In genomic region chr6:47471911-47472310, GRCh38 we compare ENCODE assay signal across 21 cellular contexts.
"Had no signal": no experiment of that assay in that cellular context is flagged by ENCODE, and none has a peak within 500 bp of the region (broad histone marks: within the 10 kb centered on the region; RNA-seq: fewer than 3 reads in every experiment).

No MANE protein-coding gene starts in this region.

- DNase-seq: colonic mucosa; dermis blood vessel endothelial cell; dorsolateral prefrontal cortex; effector CD4-positive, alpha-beta T cell; effector memory CD4-positive, alpha-beta T cell; foreskin keratinocyte; gastrocnemius medialis; glutamatergic neuron; head of caudate nucleus; heart right ventricle; hippocampal formation; left cardiac atrium; left lung; left ventricle myocardium superior; lower lobe of right lung; mesendoderm; mucosa of descending colon had no signal

- H3K4me1 ChIP-seq: colonic mucosa, foreskin keratinocyte, left lung had no signal

- H3K4me3 ChIP-seq: colonic mucosa, dorsolateral prefrontal cortex, esophagus muscularis mucosa, gastrocnemius medialis, heart right ventricle, left lung, lower lobe of right lung, mucosa of descending colon had no signal

- FAIRE-seq: endothelial cell of umbilical vein, islet of Langerhans, keratinocyte had no signal

- ATAC-seq: foreskin keratinocyte, gastrocnemius medialis, heart right ventricle, left cardiac atrium, left lung, left ventricle myocardium superior, lower lobe of right lung, mucosa of descending colon had no signal

- H3K27ac ChIP-seq: colonic mucosa, dorsolateral prefrontal cortex, esophagus muscularis mucosa, foreskin keratinocyte, gastrocnemius medialis, heart right ventricle, left lung, lower lobe of right lung had no signal

- H3K27me3 ChIP-seq: colonic mucosa, dorsolateral prefrontal cortex, esophagus muscularis mucosa, foreskin keratinocyte, gastrocnemius medialis, heart right ventricle, left lung had no signal

- H3K36me3 ChIP-seq: colonic mucosa, esophagus muscularis mucosa, gastrocnemius medialis, heart right ventricle, left lung, lower lobe of right lung had no signal

- H3K9me3 ChIP-seq: colonic mucosa, esophagus muscularis mucosa, gastrocnemius medialis, left lung, lower lobe of right lung, mucosa of descending colon had no signal
